Comparison of ENCODE assay signal across 8 cellular contexts in the genomic region with DNA sequence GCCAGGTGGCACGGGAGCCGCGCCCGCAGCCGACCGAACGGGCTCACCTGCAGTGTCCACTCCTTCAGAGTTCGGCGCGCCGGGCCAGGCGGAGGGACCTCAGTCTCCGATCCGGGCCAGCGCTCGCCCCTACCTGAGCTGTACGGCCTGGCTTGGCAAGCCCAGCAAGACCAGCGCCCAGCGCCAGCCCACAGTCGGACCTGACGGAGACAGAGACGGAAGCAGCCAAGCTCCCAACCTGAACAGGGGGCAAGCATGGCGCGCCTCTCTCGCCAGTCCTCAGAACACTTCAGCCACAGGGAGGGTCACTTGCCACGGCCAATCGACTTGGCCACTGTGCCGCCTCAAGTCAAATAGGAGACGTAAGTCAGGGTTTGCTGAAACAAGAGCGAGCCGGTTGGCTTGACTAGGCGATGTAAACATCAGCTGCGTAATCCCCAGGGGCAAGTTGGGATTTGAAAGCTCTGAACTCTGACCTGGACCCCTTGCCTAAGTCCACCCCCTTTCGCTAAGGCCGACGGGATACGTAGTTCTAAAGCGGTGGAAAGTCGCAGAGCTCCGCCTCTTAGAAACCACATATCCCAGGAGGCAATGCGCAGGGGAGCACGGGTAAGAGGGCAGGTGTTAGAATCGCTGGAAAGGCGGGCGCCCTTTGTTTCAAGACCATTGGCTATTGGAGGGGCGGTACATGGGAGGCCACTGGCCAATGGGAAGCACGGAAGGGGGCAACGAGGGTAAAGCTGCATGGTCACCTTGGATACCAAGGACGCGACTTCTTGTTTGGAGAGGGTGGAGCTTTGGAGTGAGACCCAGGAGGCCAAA. TPM values are rescaled to one million over a fixed set of nuclear protein-coding genes. Genes with fewer than 3 reads are reported as not detected.
DNase-seq lines count a peak whose midpoint lies in the region; ATAC-seq and TF ChIP-seq lines count a peak whose summit lies in the region.
"Not testable (repeated sequence)": the region's sequence is repeated elsewhere in the genome, so short reads cannot be mapped to it uniquely, and the experiment has no call there.

A gene with protein sequence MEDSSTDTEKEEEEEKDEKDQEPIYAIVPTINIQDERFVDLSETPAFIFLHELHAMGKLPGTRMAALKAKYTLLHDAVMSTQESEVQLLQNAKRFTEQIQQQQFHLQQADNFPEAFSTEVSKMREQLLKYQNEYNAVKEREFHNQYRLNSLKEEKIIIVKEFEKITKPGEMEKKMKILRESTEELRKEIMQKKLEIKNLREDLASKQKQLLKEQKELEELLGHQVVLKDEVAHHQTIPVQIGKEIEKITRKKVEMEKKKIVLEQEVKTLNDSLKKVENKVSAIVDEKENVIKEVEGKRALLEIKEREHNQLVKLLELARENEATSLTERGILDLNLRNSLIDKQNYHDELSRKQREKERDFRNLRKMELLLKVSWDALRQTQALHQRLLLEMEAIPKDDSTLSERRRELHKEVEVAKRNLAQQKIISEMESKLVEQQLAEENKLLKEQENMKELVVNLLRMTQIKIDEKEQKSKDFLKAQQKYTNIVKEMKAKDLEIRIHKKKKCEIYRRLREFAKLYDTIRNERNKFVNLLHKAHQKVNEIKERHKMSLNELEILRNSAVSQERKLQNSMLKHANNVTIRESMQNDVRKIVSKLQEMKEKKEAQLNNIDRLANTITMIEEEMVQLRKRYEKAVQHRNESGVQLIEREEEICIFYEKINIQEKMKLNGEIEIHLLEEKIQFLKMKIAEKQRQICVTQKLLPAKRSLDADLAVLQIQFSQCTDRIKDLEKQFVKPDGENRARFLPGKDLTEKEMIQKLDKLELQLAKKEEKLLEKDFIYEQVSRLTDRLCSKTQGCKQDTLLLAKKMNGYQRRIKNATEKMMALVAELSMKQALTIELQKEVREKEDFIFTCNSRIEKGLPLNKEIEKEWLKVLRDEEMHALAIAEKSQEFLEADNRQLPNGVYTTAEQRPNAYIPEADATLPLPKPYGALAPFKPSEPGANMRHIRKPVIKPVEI (plus strand): TSS at position 756 of the 822 bp plus-strand sequence. CDS start 45,054 bp downstream, outside the sequence.

- BruUV-seq in Panc1 (replicated peaks; lab: Mats Ljungman, UMichigan) = not testable (repeated sequence)

- not testable (repeated sequence) for H4K20me1 ChIP-seq in GM23248 (ENCODE audit: insufficient read depth)

- peak within 1 kb of the TSS; percentile 97 for H2AFZ ChIP-seq in GM23248

- not testable (repeated sequence) for H3F3A ChIP-seq in GM23248 (ENCODE audit: insufficient read depth)

- not testable (repeated sequence) for TF ChIP-seq CTCF in Panc1 (IDR thresholded peaks at IDR 0.05); esophagus muscularis mucosa (IDR thresholded peaks at IDR 0.05)

- peak; percentile 98 for ATAC-seq in Panc1

- H3K4me2 ChIP-seq in GM23248 (ENCODE audit: unreplicated experiment) = peak within 1 kb of the TSS; percentile 76

- WGBS in GM23248 (ENCODE audit: low coverage in 1 of 2, low lambda C conversion rate in 2 of 2, missing lambda C conversion rate in 2 of 2), 2 experiments = 1% methylated on average over 50 of the region's 50 CpGs
- 7% methylated on average over 13 of the region's 50 CpGs for WGBS in esophagus muscularis mucosa

- H3K36me3 ChIP-seq in GM23248 (ENCODE audit: low read depth); KOPT-K1 (ENCODE audit: insufficient read depth, low read length); Panc1 (ENCODE audit: control insufficient read depth, insufficient read depth, low read length); esophagus muscularis mucosa; muscle layer of colon (ENCODE audit: insufficient read depth, low read length): not testable (repeated sequence)

- TF ChIP-seq POLR2A in esophagus muscularis mucosa (IDR thresholded peaks at IDR 0.05; ENCODE audit: low read depth) = not testable (repeated sequence)

- intact Hi-C loops in Panc1 (cut with micrococcal nuclease; ENCODE audit: unreplicated experiment) = loop anchor here (10.0 kb wide), 1 partner anchor 63 kb away; no protein-coding TSS in a partner anchor
- intact Hi-C loops in esophagus muscularis mucosa (cut with DNase I) = loop anchor here (5.0 to 10.0 kb wide), 2 partner anchors 73 to 210 kb away; a partner anchor contains a TSS

- TF ChIP-seq EP300 in esophagus muscularis mucosa (IDR thresholded peaks at IDR 0.05) = not testable (repeated sequence)

- H3K27me3 ChIP-seq in GM23248 (replicated peaks; ENCODE audit: insufficient read depth); Panc1 (ENCODE audit: control insufficient read depth, insufficient read depth, low read length); esophagus muscularis mucosa; muscle layer of colon (ENCODE audit: control insufficient read depth in 1 of 2, insufficient read depth in 2 of 2, low read length in 2 of 2): not testable (repeated sequence)

- not testable (repeated sequence) for H3K9me3 ChIP-seq in GM23248 (ENCODE audit: low read depth); KOPT-K1 (ENCODE audit: insufficient read depth, low read length, poor library complexity, severe bottlenecking); Panc1 (ENCODE audit: control insufficient read depth, insufficient read depth, low read depth, low read length); esophagus muscularis mucosa; muscle layer of colon (ENCODE audit: low read length)

- H3K27ac ChIP-seq in GM23248; muscle layer of colon (ENCODE audit: low read depth, low read length): not testable (repeated sequence)
- H3K27ac ChIP-seq in KOPT-K1 (ENCODE audit: low read depth, low read length, poor library complexity, severe bottlenecking) (peak within 1 kb of the TSS; percentile 46), Panc1 (ENCODE audit: low read length) (peak within 1 kb of the TSS; percentile 23; the same call in 1 of the 2 replicates), esophagus muscularis mucosa (replicated peaks in 1 of 4) (peak within 1 kb of the TSS; percentile 77 to 82 (median 80))

- not testable (repeated sequence) for H3K9me2 ChIP-seq in GM23248 (ENCODE audit: insufficient read depth)

- in situ Hi-C loops in GM23248 (cut with MboI); Panc1 (cut with HindIII; ENCODE audit: low pct_unique_long_range_greater_than_20kb, low sequenced_read_pairs): not testable (repeated sequence)

- POLR2A ChIA-PET in Panc1 (lab: Charles Lee) = not testable (repeated sequence)

- H3K9ac ChIP-seq in GM23248 (peak within 1 kb of the TSS; percentile 85), muscle layer of colon (ENCODE audit: low read length) (peak within 1 kb of the TSS; percentile 71)

- DNase-seq in DMS53 treated with DMSO at 0.1 percent for 48 hours (lab: John Stamatoyannopoulos, UW; ENCODE audit: unreplicated experiment) (peak; percentile 100), GM23248 (peak; percentile 98), Panc1 (ENCODE audit: low read depth, low spot score) (peak; percentile 100), esophagus muscularis mucosa (ENCODE audit: extremely low spot score) (peak; percentile 100)
- DNase-seq in activated T-cell treated with anti-CD3 and anti-CD28 coated beads, Interleukin-2, amount 50 U/mL, for 48 hours = peak; percentile 94
- DNase-seq in stimulated activated CD8-positive, alpha-beta memory T cell treated with anti-CD3 and anti-CD28 coated beads, Interleukin-4, amount 100 ng/mL, for 48 hours = peak; percentile 93

- H3K79me2 ChIP-seq in GM23248 (ENCODE audit: insufficient read depth) = not testable (repeated sequence)

- not testable (repeated sequence) for H3K4me1 ChIP-seq in GM23248 (ENCODE audit: insufficient read depth); Panc1 (ENCODE audit: control insufficient read depth, insufficient read depth, low read length); muscle layer of colon (ENCODE audit: insufficient read depth, low read length)
- H3K4me1 ChIP-seq in esophagus muscularis mucosa = peaks cover 5 to 38% (median 33%) of the 10 kb centered on the region in 4 donors

- H3K4me3 ChIP-seq in GM23248 = peak within 1 kb of the TSS; percentile 95
- H3K4me3 ChIP-seq in Panc1 (ENCODE audit: low read depth in 2 of 2, low read length in 2 of 2) = peak within 1 kb of the TSS; percentile 67 to 77
- peak within 1 kb of the TSS; percentile 66 to 83 (median 76) for H3K4me3 ChIP-seq in esophagus muscularis mucosa
- H3K4me3 ChIP-seq in muscle layer of colon (ENCODE audit: low read depth in 1 of 2, low read length in 2 of 2) = peak within 1 kb of the TSS; percentile 50 to 79

- CTCF ChIA-PET in Panc1 (lab: Charles Lee) = interaction anchor here (1.2 kb wide), 1 partner anchor 125 kb away, joined by 5 read pairs; no protein-coding TSS in a partner anchor

RNA-seq across cellular contexts. Expression of the gene that starts here (rescaled TPM):
- total RNA-seq in GM23248 (2014; rRNA removed; shearing (Covaris generic)) = 0.32 and 0.89 TPM in 2 replicates
- polyA plus RNA-seq in GM23248 (2016; fragmentation: Nextera tagmentation; extraction: Ambion mirVana) = 0.78 and 0.87 TPM in 2 replicates
- total RNA-seq in Panc1 (2021; ENCODE audit: unreplicated experiment) = 1.2 TPM
- polyA plus RNA-seq in Panc1 (2012; ENCODE audit: insufficient read length) = 1.1 TPM
- total RNA-seq in esophagus muscularis mucosa = 10 to 100 TPM; 14.1 to 21.0 (median 16.2) TPM

Comparison
In these comparisons a context has a peak if more than half of its experiments do, and no peak if none do; other contexts are left out.
1. Peak in DNase-seq, H3K4me3 ChIP-seq, H3K9ac ChIP-seq and H3K4me2 ChIP-seq in GM23248; RNA of the gene not detected or under 1 TPM.